In genomic region chr10:133261726-133262325, GRCh38 we compare ENCODE assay signal across 8 cellular contexts. TPM values are rescaled to one million over a fixed set of nuclear protein-coding genes. Genes with fewer than 3 reads are reported as not detected.
A peak's percentile ranks its signal among the peaks of the same experiment; 100 is the strongest.
DNase-seq lines count a peak whose midpoint lies in the region; ATAC-seq and TF ChIP-seq lines count a peak whose summit lies in the region.

No MANE protein-coding gene starts in this region.

- H2BK15ac ChIP-seq in IMR-90 (ENCODE audit: low read depth, low read length): 0 out of 3 replicates have a peak overlapping the region, but pooled peaks have one; percentile 5

- intact Hi-C loops in IMR-90 (cut with micrococcal nuclease): loop anchor here (1.0 to 5.0 kb wide), 2 partner anchors 14 to 45 kb away; partner anchors contain the start of genes ADAM8, TUBGCP2 and ZNF511
- intact Hi-C loops in head of caudate nucleus (cut with DNase I): no loop called here
- intact Hi-C loops in ovary (cut with DNase I): loop anchor here in 2 of 4 donors (2.0 to 5.0 kb wide), 2 partner anchors 45 to 49 kb away; partner anchors contain the start of genes TUBGCP2 (in 1 of the 2) and ZNF511 (in 1 of the 2)

- H3K4me3 ChIP-seq in DOHH2 (ENCODE audit: low read length) (peak overlapping the region; percentile 82), IMR-90 (ENCODE audit: insufficient read depth, low read depth, low read length) (peak overlapping the region; percentile 66), ovary (peak overlapping the region; percentile 79), tibial nerve (peak overlapping the region; percentile 58 to 91 (median 82))

- peak overlapping the region; percentile 99 for H2AK9ac ChIP-seq in IMR-90 (replicated peaks; ENCODE audit: low read depth, low read length, poor library complexity)

- no peaks in the 10 kb centered on the region for H3F3A ChIP-seq in DOHH2 (ENCODE audit: control insufficient read depth, insufficient read depth)

- H3K56ac ChIP-seq in IMR-90 (ENCODE audit: extremely low read depth, insufficient read depth, low read length): no peak overlapping the region

- in situ Hi-C loops in IMR-90 (cut with MboI; ENCODE audit: low sequenced_read_pairs): loop anchor here (25.0 kb wide), 1 partner anchor 600 kb away; no protein-coding TSS in a partner anchor

- H4K5ac ChIP-seq in IMR-90 (ENCODE audit: low read depth, low read length): peak overlapping the region; percentile 70

- H3K9ac ChIP-seq in IMR-90 (ENCODE audit: low read depth, low read length): peak overlapping the region; percentile 60

- WGBS in IMR-90 (ENCODE audit: extremely low coverage in 2 of 2, insufficient read length in 1 of 2), 2 experiments: 0% methylated on average over 11 of the region's 79 CpGs; no CpG with 5 or more reads in 1 of the 2 experiments
- WGBS in ovary, 3 donors: 1 to 2% (median 1%) methylated on average over 22 to 79 of the region's 79 CpGs
- 0 to 1% methylated on average over 9 to 13 of the region's 79 CpGs for WGBS in tibial nerve, 2 donors

- no peaks in the 10 kb centered on the region for H3K36me3 Mint-ChIP-seq in activated naive CD4-positive, alpha-beta T cell treated with anti-CD3 and anti-CD28 coated beads, Interleukin-2, amount 50 U/mL, for 72 hours

- no peak overlapping the region for H2BK20ac ChIP-seq in IMR-90 (ENCODE audit: low read depth, low read length)

- peak overlapping the region; percentile 62; the same call in 1 of the 2 replicates for H2AK5ac ChIP-seq in IMR-90 (ENCODE audit: low read depth, low read length)

- H3K14ac ChIP-seq in IMR-90 (replicated peaks; ENCODE audit: low read depth, low read length): 0 out of 2 replicates have a peak overlapping the region, but pooled peaks have one; percentile 48

- H3K9me1 ChIP-seq in IMR-90 (ENCODE audit: insufficient read depth, low read length): peaks cover 18% of the 10 kb centered on the region

- H4K91ac ChIP-seq in IMR-90 (ENCODE audit: insufficient read depth, low read depth, low read length): peak overlapping the region; percentile 76; the same call in 1 of the 2 replicates

- H3K23ac ChIP-seq in IMR-90 (ENCODE audit: low read depth, low read length): no peak overlapping the region

- dilution Hi-C loops in IMR-90 (cut with HindIII; ENCODE audit: low sequenced_read_pairs, unreplicated experiment): no loop called here

- no peak for TF ChIP-seq RAD21 in IMR-90 (IDR thresholded peaks at IDR 0.05; ENCODE audit: low read length)

- peak overlapping the region; percentile 91 for H2BK5ac ChIP-seq in IMR-90 (ENCODE audit: low read depth, low read length, poor library complexity, severe bottlenecking)

- no TSS peak for BruUV-seq in IMR-90 (replicated peaks; lab: Mats Ljungman, UMichigan)

- TF ChIP-seq POLR2A in IMR-90 (IDR thresholded peaks at IDR 0.05; ENCODE audit: low read depth, low read length) (peak; percentile 56; the same call in 1 of the 2 replicates), ovary (IDR thresholded peaks at IDR 0.05) (peak; percentile 45), tibial nerve (IDR thresholded peaks at IDR 0.05) (peak; percentile 14 to 42)

- no peaks in the 10 kb centered on the region for H3K79me2 ChIP-seq in DOHH2 (ENCODE audit: control insufficient read depth, low read length)

- H3K9me3 ChIP-seq in DOHH2 (ENCODE audit: control insufficient read depth, insufficient read depth, low read length) (peaks cover 10% of the 10 kb centered on the region; the same call in 1 of the 2 replicates), IMR-90 (ENCODE audit: control insufficient read depth, insufficient read depth, low read length) (no peaks in the 10 kb centered on the region), ovary (no peaks in the 10 kb centered on the region), tibial nerve (no peaks in the 10 kb centered on the region)

- DNase-seq in IMR-90: peak; percentile 38
- peak; percentile 47 for DNase-seq in SKM-1 treated with dmso at 0.1 percent for 144 hours (lab: John Stamatoyannopoulos, UW; ENCODE audit: unreplicated experiment)
- peak; percentile 75 to 78 for DNase-seq in activated naive CD4-positive, alpha-beta T cell treated with anti-CD3 and anti-CD28 coated beads, Interleukin-2, amount 50 U/mL, for 72 hours (ENCODE audit: low spot score in 2 of 2)
- peak; percentile 76 to 97 (median 91) for DNase-seq in head of caudate nucleus
- peak; percentile 90 to 97 (median 94) for DNase-seq in ovary
- DNase-seq in tibial nerve (ENCODE audit: low spot score in 2 of 2): peak; percentile 77 to 88

- H3K4me1 ChIP-seq in DOHH2 (ENCODE audit: control insufficient read depth, low read length) (peaks cover 38% of the 10 kb centered on the region), IMR-90 (ENCODE audit: control insufficient read depth, insufficient read depth, low read length) (peaks cover 21% of the 10 kb centered on the region), ovary (ENCODE audit: insufficient read depth) (peaks cover 7% of the 10 kb centered on the region), tibial nerve (peaks cover 0 to 61% (median 42%) of the 10 kb centered on the region in 4 donors)

- H3K27ac ChIP-seq in DOHH2 (ENCODE audit: low read depth, low read length): no peak overlapping the region
- H3K27ac ChIP-seq in IMR-90 (ENCODE audit: insufficient read depth, low read length): peak overlapping the region; percentile 91
- peak overlapping the region; percentile 95 to 97 for H3K27ac ChIP-seq in ovary
- H3K27ac ChIP-seq in tibial nerve: peak overlapping the region; percentile 86 to 97 (median 94)

- H3K27me3 ChIP-seq in DOHH2 (ENCODE audit: control insufficient read depth, low read length): 0 out of 2 replicates have a peak, but pooled peaks cover 6% of the 10 kb centered on the region
- no peaks in the 10 kb centered on the region; the same call in 1 of the 2 replicates for H3K27me3 ChIP-seq in IMR-90 (ENCODE audit: control insufficient read depth, insufficient read depth, low read length)
- H3K27me3 ChIP-seq in ovary: no peaks in the 10 kb centered on the region
- H3K27me3 ChIP-seq in tibial nerve: no peaks in the 10 kb centered on the region

- no peaks in the 10 kb centered on the region for H3K9me3 Mint-ChIP-seq in activated naive CD4-positive, alpha-beta T cell treated with anti-CD3 and anti-CD28 coated beads, Interleukin-2, amount 50 U/mL, for 72 hours

- H3K27ac Mint-ChIP-seq in activated naive CD4-positive, alpha-beta T cell treated with anti-CD3 and anti-CD28 coated beads, Interleukin-2, amount 50 U/mL, for 72 hours: peak overlapping the region in 1 of 2 donors; percentile 63

- POLR2A ChIA-PET in IMR-90 (lab: Charles Lee; ENCODE audit: unreplicated experiment): no interaction called here

- peak overlapping the region; percentile 90 for H3K4ac ChIP-seq in IMR-90 (ENCODE audit: low read depth, low read length)

- H3K18ac ChIP-seq in IMR-90 (ENCODE audit: low read depth, low read length): peak overlapping the region; percentile 2

- TF ChIP-seq CTCF in DOHH2 (IDR thresholded peaks at IDR 0.05; ENCODE audit: low read depth, low read length, poor library complexity, severe bottlenecking) (no peak), IMR-90 (conservative IDR thresholded peaks at IDR 0.05; ENCODE audit: low read depth, low read length) (no peak), ovary (IDR thresholded peaks at IDR 0.05) (no peak), tibial nerve (IDR thresholded peaks at IDR 0.05) (no peak)

- no peaks in the 10 kb centered on the region for H4K20me1 ChIP-seq in DOHH2 (ENCODE audit: control insufficient read depth, insufficient read depth, low read depth, low read length)
- H4K20me1 ChIP-seq in IMR-90 (ENCODE audit: insufficient read depth, low read length): no peaks in the 10 kb centered on the region

- peak overlapping the region; percentile 62; the same call in 1 of the 2 replicates for H2BK120ac ChIP-seq in IMR-90 (ENCODE audit: low read depth, low read length)

- H3K79me1 ChIP-seq in IMR-90 (ENCODE audit: low read depth in 1 of 2, low read length in 2 of 2): peaks cover 0 to 4% of the 10 kb centered on the region in 2 experiments; a peak in 1 of 4 replicates

- H3K36me3 ChIP-seq in DOHH2 (ENCODE audit: control insufficient read depth, low read length) (no peaks in the 10 kb centered on the region), IMR-90 (ENCODE audit: control insufficient read depth, insufficient read depth, low read length) (no peaks in the 10 kb centered on the region), ovary (no peaks in the 10 kb centered on the region), tibial nerve (peaks cover 0 to 3% (median 0%) of the 10 kb centered on the region in 3 donors)

- H3K4me2 ChIP-seq in DOHH2 (ENCODE audit: low read length) (peak overlapping the region; percentile 97), IMR-90 (ENCODE audit: low read depth, low read length) (peak overlapping the region; percentile 91)

- H3K9me2 ChIP-seq in DOHH2 (replicated peaks; ENCODE audit: control insufficient read depth, low read length): no peaks in the 10 kb centered on the region

- ATAC-seq in GM21526 (IDR thresholded peaks at IDR 0.05; ENCODE audit: low FRiP score, unreplicated experiment): peak; percentile 42
- peak; percentile 76 for ATAC-seq in IMR-90 (ENCODE audit: low read depth)
- peak; percentile 30 to 64 for ATAC-seq in activated naive CD4-positive, alpha-beta T cell treated with anti-CD3 and anti-CD28 coated beads, Interleukin-2, amount 50 U/mL, for 72 hours

- CTCF ChIA-PET in IMR-90 (lab: Yijun Ruan, JAX): interaction anchor here (1.9 kb wide), 1 partner anchor 46 kb away, joined by 5 read pairs; no protein-coding TSS in a partner anchor

- H4K8ac ChIP-seq in IMR-90 (ENCODE audit: low read depth in 2 of 2, low read length in 2 of 2): peak overlapping the region; percentile 74 to 94; a peak in 3 of 4 replicates

- H2AFZ ChIP-seq in IMR-90 (replicated peaks; ENCODE audit: low read length, poor library complexity): peak overlapping the region; percentile 93

- TF ChIP-seq EP300 in ovary (IDR thresholded peaks at IDR 0.05) (no peak), tibial nerve (IDR thresholded peaks at IDR 0.05) (no peak)

RNA-seq across cellular contexts. Expression of gene ADAM8, which starts 14.8 kb away (rescaled TPM):
- total RNA-seq in IMR-90 (2012; rRNA removed): under 0.01 and 0.28 TPM in 2 replicates
- 0.74 and 0.90 TPM in 2 replicates for polyA plus RNA-seq in IMR-90 (2012; rRNA removed)
- polyA plus RNA-seq in IMR-90 (2012; cell fraction: cytosol; rRNA removed): 0.14 and 0.51 TPM in 2 replicates
- 6.8 and 19.7 TPM in 2 replicates for polyA plus RNA-seq in IMR-90 (2012; cell fraction: nucleus; rRNA removed; ENCODE audit: low replicate concordance)
- 100 to 1,000 TPM; 101 to 201 TPM for total RNA-seq in activated naive CD4-positive, alpha-beta T cell treated with anti-CD3 and anti-CD28 coated beads, Interleukin-2, amount 50 U/mL, for 72 hours
- 1 to 10 TPM; 1.9 to 5.9 (median 4.4) TPM for total RNA-seq in ovary
- 1 to 10 TPM in 1 of 2 donors, under 1 TPM in 1; 0.48 to 1.7 TPM for polyA plus RNA-seq in ovary
- 10 to 100 TPM in 1 of 4 donors, 1 to 10 TPM in 3; 2.7 to 11.3 (median 6.4) TPM for total RNA-seq in tibial nerve

RNA-seq across cellular contexts. Expression of gene VENTX, which starts 24.2 kb away (rescaled TPM):
- not detected in 2 replicates for total RNA-seq in IMR-90 (2012; rRNA removed)
- not detected in 2 replicates for polyA plus RNA-seq in IMR-90 (2012; rRNA removed)
- polyA plus RNA-seq in IMR-90 (2012; cell fraction: cytosol; rRNA removed): not detected in 2 replicates
- 0.02 TPM in 1 of 2 replicates, not detected in the other for polyA plus RNA-seq in IMR-90 (2012; cell fraction: nucleus; rRNA removed; ENCODE audit: low replicate concordance)
- not detected for total RNA-seq in activated naive CD4-positive, alpha-beta T cell treated with anti-CD3 and anti-CD28 coated beads, Interleukin-2, amount 50 U/mL, for 72 hours
- 1 to 10 TPM in 4 of 7 donors, under 1 TPM in 3; 0.23 to 2.2 (median 1.1) TPM for total RNA-seq in ovary
- polyA plus RNA-seq in ovary: under 1 TPM; 0.36 to 0.47 TPM
- total RNA-seq in tibial nerve: 10 to 100 TPM in 1 of 4 donors, 1 to 10 TPM in 3; 2.5 to 10.5 (median 4.9) TPM

RNA-seq across cellular contexts. Expression of gene UTF1, which starts 31.8 kb away (rescaled TPM):
- total RNA-seq in IMR-90 (2012; rRNA removed) (not detected in 2 replicates), ovary (1 to 10 TPM in 5 of 7 donors, under 1 TPM in 1, not detected in 1; 0.35 to 9.3 (median 2.9) TPM), tibial nerve (not detected)
- polyA plus RNA-seq in IMR-90 (2012; rRNA removed) (not detected in 2 replicates), ovary (under 1 TPM in 1 of 2 donors, not detected in 1; 0.06 TPM)
- not detected in 2 replicates for polyA plus RNA-seq in IMR-90 (2012; cell fraction: cytosol; rRNA removed)
- not detected in 2 replicates for polyA plus RNA-seq in IMR-90 (2012; cell fraction: nucleus; rRNA removed; ENCODE audit: low replicate concordance)
- total RNA-seq in activated naive CD4-positive, alpha-beta T cell treated with anti-CD3 and anti-CD28 coated beads, Interleukin-2, amount 50 U/mL, for 72 hours: not detected

RNA-seq across cellular contexts. Expression of gene TUBGCP2, which starts 46.8 kb away (rescaled TPM):
- total RNA-seq in IMR-90 (2012; rRNA removed) (65.0 and 72.6 TPM in 2 replicates), ovary (10 to 100 TPM; 31.2 to 70.5 (median 56.4) TPM), tibial nerve (10 to 100 TPM; 35.8 to 73.5 (median 45.7) TPM)
- polyA plus RNA-seq in IMR-90 (2012; rRNA removed) (48.1 and 48.6 TPM in 2 replicates), ovary (10 to 100 TPM; 32.4 to 48.3 TPM)
- polyA plus RNA-seq in IMR-90 (2012; cell fraction: cytosol; rRNA removed): 23.0 and 41.7 TPM in 2 replicates
- polyA plus RNA-seq in IMR-90 (2012; cell fraction: nucleus; rRNA removed; ENCODE audit: low replicate concordance): 62.3 and 99.6 TPM in 2 replicates
- total RNA-seq in activated naive CD4-positive, alpha-beta T cell treated with anti-CD3 and anti-CD28 coated beads, Interleukin-2, amount 50 U/mL, for 72 hours: 10 to 100 TPM; 47.9 to 53.3 TPM

RNA-seq across cellular contexts. Expression of gene ZNF511, which starts 46.9 kb away (rescaled TPM):
- total RNA-seq in IMR-90 (2012; rRNA removed) (13.6 and 14.2 TPM in 2 replicates), ovary (10 to 100 TPM; 23.3 to 64.8 (median 46.8) TPM), tibial nerve (10 to 100 TPM; 29.3 to 44.8 (median 35.0) TPM)
- polyA plus RNA-seq in IMR-90 (2012; rRNA removed) (32.6 and 36.8 TPM in 2 replicates), ovary (10 to 100 TPM; 16.3 to 52.1 TPM)
- 20.3 and 34.8 TPM in 2 replicates for polyA plus RNA-seq in IMR-90 (2012; cell fraction: cytosol; rRNA removed)
- polyA plus RNA-seq in IMR-90 (2012; cell fraction: nucleus; rRNA removed; ENCODE audit: low replicate concordance): 33.0 and 37.6 TPM in 2 replicates
- total RNA-seq in activated naive CD4-positive, alpha-beta T cell treated with anti-CD3 and anti-CD28 coated beads, Interleukin-2, amount 50 U/mL, for 72 hours: 10 to 100 TPM; 43.4 to 55.6 TPM

Comparison
In these comparisons a context has a peak if more than half of its experiments do, and no peak if none do; other contexts are left out.
1. DNase-seq: peak in every context shown above with its lines; median percentile 94 in ovary; 91 in head of caudate nucleus; 82 in tibial nerve; 76 in activated naive CD4-positive, alpha-beta T cell treated with anti-CD3 and anti-CD28 coated beads, Interleukin-2, amount 50 U/mL, for 72 hours; 47 in SKM-1 treated with dmso at 0.1 percent for 144 hours; 38 in IMR-90.
2. RNA of gene ADAM8, which starts 14.8 kb away (total RNA-seq): 101 to 201 TPM in activated naive CD4-positive, alpha-beta T cell treated with anti-CD3 and anti-CD28 coated beads, Interleukin-2, amount 50 U/mL, for 72 hours; 2.7 to 11.3 TPM in tibial nerve, 1.9 to 5.9 TPM in ovary and under 0.01 to 0.28 TPM in IMR-90; every median in the first group is over 4 times any median in the second.
3. Peak in every context shown above with its lines, with median percentiles within 50 percentile points of each other: H3K4me3 ChIP-seq, ATAC-seq and POLR2A ChIP-seq.